6 cellular contexts compared by ENCODE assay signal in genomic region chr10:106857728-106858127, GRCh38.
"Had no signal": no experiment of that assay in that cellular context is flagged by ENCODE, and none has a peak within 500 bp of the region (broad histone marks: within the 10 kb centered on the region; RNA-seq: fewer than 3 reads in every experiment).

No MANE protein-coding gene starts in this region.

- DNase-seq: IMR-90, KBM-7 had no signal

- H3K36me3 Mint-ChIP-seq: IgD-negative memory B cell had no signal

- H3K27ac ChIP-seq: HL-60 had no signal

- H3K27ac Mint-ChIP-seq: IgD-negative memory B cell had no signal

- H3K4me3 ChIP-seq: K562 had no signal

- ATAC-seq: HepG2, K562 had no signal
